2 cellular contexts compared by ENCODE assay signal in the genomic region with DNA sequence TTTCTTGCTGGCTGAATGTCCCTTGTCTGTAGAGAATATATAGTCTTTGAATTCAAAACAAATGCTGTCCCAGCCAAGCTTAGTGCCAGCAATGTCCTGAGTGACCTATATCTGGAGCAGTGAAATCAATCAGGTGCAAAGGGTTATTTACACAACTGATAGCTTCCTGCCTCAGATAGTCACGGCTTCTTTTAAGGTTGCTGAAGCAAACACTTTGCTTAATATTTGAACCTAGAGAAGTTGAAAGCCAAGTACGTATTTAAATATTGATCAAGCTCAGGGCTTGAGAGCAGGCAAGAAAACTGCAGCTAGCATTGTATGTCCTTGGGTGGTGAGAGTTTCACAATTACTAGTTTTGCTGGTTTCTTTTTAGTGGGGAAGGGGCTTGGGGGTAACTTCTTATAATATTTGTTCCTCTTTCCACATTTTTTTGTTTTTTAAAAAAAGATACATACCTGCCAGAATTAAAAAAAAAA.
TF ChIP-seq lines count a peak whose summit lies in the region.

No MANE protein-coding gene starts in this region.

TF ChIP-seq in GM23338, 12 proteins besides CTCF, POLR2A, EP300 and RAD21 (continues in another document):
- TF ChIP-seq, protein P1, sequence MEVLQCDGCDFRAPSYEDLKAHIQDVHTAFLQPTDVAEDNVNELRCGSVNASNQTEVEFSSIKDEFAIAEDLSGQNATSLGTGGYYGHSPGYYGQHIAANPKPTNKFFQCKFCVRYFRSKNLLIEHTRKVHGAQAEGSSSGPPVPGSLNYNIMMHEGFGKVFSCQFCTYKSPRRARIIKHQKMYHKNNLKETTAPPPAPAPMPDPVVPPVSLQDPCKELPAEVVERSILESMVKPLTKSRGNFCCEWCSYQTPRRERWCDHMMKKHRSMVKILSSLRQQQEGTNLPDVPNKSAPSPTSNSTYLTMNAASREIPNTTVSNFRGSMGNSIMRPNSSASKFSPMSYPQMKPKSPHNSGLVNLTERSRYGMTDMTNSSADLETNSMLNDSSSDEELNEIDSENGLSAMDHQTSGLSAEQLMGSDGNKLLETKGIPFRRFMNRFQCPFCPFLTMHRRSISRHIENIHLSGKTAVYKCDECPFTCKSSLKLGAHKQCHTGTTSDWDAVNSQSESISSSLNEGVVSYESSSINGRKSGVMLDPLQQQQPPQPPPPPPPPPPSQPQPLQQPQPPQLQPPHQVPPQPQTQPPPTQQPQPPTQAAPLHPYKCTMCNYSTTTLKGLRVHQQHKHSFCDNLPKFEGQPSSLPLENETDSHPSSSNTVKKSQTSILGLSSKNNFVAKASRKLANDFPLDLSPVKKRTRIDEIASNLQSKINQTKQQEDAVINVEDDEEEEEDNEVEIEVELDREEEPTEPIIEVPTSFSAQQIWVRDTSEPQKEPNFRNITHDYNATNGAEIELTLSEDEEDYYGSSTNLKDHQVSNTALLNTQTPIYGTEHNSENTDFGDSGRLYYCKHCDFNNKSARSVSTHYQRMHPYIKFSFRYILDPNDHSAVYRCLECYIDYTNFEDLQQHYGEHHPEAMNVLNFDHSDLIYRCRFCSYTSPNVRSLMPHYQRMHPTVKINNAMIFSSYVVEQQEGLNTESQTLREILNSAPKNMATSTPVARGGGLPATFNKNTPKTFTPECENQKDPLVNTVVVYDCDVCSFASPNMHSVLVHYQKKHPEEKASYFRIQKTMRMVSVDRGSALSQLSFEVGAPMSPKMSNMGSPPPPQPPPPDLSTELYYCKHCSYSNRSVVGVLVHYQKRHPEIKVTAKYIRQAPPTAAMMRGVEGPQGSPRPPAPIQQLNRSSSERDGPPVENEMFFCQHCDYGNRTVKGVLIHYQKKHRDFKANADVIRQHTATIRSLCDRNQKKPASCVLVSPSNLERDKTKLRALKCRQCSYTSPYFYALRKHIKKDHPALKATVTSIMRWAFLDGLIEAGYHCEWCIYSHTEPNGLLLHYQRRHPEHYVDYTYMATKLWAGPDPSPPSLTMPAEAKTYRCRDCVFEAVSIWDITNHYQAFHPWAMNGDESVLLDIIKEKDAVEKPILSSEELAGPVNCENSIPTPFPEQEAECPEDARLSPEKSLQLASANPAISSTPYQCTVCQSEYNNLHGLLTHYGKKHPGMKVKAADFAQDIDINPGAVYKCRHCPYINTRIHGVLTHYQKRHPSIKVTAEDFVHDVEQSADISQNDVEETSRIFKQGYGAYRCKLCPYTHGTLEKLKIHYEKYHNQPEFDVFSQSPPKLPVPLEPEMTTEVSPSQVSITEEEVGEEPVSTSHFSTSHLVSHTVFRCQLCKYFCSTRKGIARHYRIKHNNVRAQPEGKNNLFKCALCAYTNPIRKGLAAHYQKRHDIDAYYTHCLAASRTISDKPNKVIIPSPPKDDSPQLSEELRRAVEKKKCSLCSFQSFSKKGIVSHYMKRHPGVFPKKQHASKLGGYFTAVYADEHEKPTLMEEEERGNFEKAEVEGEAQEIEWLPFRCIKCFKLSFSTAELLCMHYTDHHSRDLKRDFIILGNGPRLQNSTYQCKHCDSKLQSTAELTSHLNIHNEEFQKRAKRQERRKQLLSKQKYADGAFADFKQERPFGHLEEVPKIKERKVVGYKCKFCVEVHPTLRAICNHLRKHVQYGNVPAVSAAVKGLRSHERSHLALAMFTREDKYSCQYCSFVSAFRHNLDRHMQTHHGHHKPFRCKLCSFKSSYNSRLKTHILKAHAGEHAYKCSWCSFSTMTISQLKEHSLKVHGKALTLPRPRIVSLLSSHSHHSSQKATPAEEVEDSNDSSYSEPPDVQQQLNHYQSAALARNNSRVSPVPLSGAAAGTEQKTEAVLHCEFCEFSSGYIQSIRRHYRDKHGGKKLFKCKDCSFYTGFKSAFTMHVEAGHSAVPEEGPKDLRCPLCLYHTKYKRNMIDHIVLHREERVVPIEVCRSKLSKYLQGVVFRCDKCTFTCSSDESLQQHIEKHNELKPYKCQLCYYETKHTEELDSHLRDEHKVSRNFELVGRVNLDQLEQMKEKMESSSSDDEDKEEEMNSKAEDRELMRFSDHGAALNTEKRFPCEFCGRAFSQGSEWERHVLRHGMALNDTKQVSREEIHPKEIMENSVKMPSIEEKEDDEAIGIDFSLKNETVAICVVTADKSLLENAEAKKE (CRISPR knock-in tag; IDR thresholded peaks at IDR 0.05): no peak
- TF ChIP-seq REST (IDR thresholded peaks at IDR 0.05; ENCODE audit: unreplicated experiment) (no peak), POLR2AphosphoS5 (IDR thresholded peaks at IDR 0.05; ENCODE audit: low read depth) (no peak), NANOG (IDR thresholded peaks at IDR 0.05; ENCODE audit: borderline replicate concordance) (no peak), EZH2 (IDR thresholded peaks at IDR 0.05; ENCODE audit: low read depth, unreplicated experiment) (no peak), STAT1 (IDR thresholded peaks at IDR 0.05; ENCODE audit: unreplicated experiment) (no peak), JUNB (IDR thresholded peaks at IDR 0.05; ENCODE audit: unreplicated experiment) (no peak), ZNF331 (CRISPR knock-in tag; IDR thresholded peaks at IDR 0.05; ENCODE audit: low read depth) (no peak)
- TF ChIP-seq, protein P2, sequence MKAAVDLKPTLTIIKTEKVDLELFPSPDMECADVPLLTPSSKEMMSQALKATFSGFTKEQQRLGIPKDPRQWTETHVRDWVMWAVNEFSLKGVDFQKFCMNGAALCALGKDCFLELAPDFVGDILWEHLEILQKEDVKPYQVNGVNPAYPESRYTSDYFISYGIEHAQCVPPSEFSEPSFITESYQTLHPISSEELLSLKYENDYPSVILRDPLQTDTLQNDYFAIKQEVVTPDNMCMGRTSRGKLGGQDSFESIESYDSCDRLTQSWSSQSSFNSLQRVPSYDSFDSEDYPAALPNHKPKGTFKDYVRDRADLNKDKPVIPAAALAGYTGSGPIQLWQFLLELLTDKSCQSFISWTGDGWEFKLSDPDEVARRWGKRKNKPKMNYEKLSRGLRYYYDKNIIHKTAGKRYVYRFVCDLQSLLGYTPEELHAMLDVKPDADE (IDR thresholded peaks at IDR 0.05): no peak

TF ChIP-seq in GM12878, 131 proteins besides CTCF, POLR2A, EP300 and RAD21:
- TF ChIP-seq SUPT20H (IDR thresholded peaks at IDR 0.05; ENCODE audit: borderline replicate concordance, control insufficient read depth, low read depth, low read length) (no peak), YBX1 (IDR thresholded peaks at IDR 0.05) (no peak), HCFC1 (IDR thresholded peaks at IDR 0.05; ENCODE audit: low read length) (no peak), MTA3 (IDR thresholded peaks at IDR 0.05; ENCODE audit: borderline replicate concordance, low read length) (no peak)
